Comparison of ENCODE assay signal across 15 cellular contexts in genomic region chr7:127872122-127872521, GRCh38.
A peak's percentile ranks its signal among the peaks of the same experiment; 100 is the strongest.
DNase-seq lines count a peak whose midpoint lies in the region; ATAC-seq, FAIRE-seq and TF ChIP-seq lines count a peak whose summit lies in the region.
"Had no signal": no experiment of that assay in that cellular context is flagged by ENCODE, and none has a peak within 500 bp of the region (broad histone marks: within the 10 kb centered on the region; RNA-seq: fewer than 3 reads in every experiment).

No MANE protein-coding gene starts in this region.

- H3K27me3 ChIP-seq in neutrophil, result no peaks in the 10 kb centered on the region
- H3K27me3 ChIP-seq: esophagus squamous epithelium, pancreas, upper lobe of left lung had no signal

- H3K36me3 ChIP-seq in neutrophil, result no peaks in the 10 kb centered on the region
- H3K36me3 ChIP-seq: esophagus squamous epithelium, pancreas, upper lobe of left lung had no signal

- FAIRE-seq in urothelium cell line (lab: Jason Lieb, UNC), result no peak
- no peak for FAIRE-seq in HTR-8/SVneo (lab: Jason Lieb, UNC)
- FAIRE-seq: pancreas had no signal

- H3K4me3 ChIP-seq in neutrophil (ENCODE audit: low read depth in 1 of 2, low read length in 1 of 2), result no peak overlapping the region
- H3K4me3 ChIP-seq: esophagus squamous epithelium, pancreas, upper lobe of left lung had no signal

- peaks cover 26 to 36% of the 10 kb centered on the region in 2 experiments for H3K4me1 ChIP-seq in neutrophil (ENCODE audit: control insufficient read depth in 1 of 2, insufficient read depth in 1 of 2, low read depth in 1 of 2, low read length in 1 of 2)
- H3K4me1 ChIP-seq: esophagus squamous epithelium had no signal

- no peaks in the 10 kb centered on the region for H3K9me3 ChIP-seq in neutrophil
- H3K9me3 ChIP-seq: esophagus squamous epithelium, pancreas, upper lobe of left lung had no signal

- peak overlapping the region; percentile 30 for H3K27ac ChIP-seq in neutrophil
- H3K27ac ChIP-seq: esophagus squamous epithelium, pancreas, upper lobe of left lung had no signal

- TF ChIP-seq CTCF in neutrophil (IDR thresholded peaks at IDR 0.05), result no peak

- ATAC-seq in GM19043 (IDR thresholded peaks at IDR 0.05; ENCODE audit: low read depth, unreplicated experiment) (peak; percentile 64), GM21737 (IDR thresholded peaks at IDR 0.05; ENCODE audit: unreplicated experiment) (peak; percentile 64), HG03135 (IDR thresholded peaks at IDR 0.05; ENCODE audit: unreplicated experiment) (peak; percentile 52)
- ATAC-seq: pancreas had no signal

- DNase-seq in NCI-H82 (lab: John Stamatoyannopoulos, UW) (no peak), SK-N-DZ (ENCODE audit: low spot score) (no peak), urothelium cell line (ENCODE audit: low spot score) (no peak), HTR-8/SVneo (ENCODE audit: insufficient read length, low spot score) (no peak)
- DNase-seq: Calu3, esophagus squamous epithelium, H7, NCI-H1105, NCI-H524, pancreas, upper lobe of left lung had no signal
